ENCODE assay signal across 7 cellular contexts in genomic region chr2:3492475-3492787, GRCh38. TPM values are rescaled to one million over a fixed set of nuclear protein-coding genes. Genes with fewer than 3 reads are reported as not detected.
DNase-seq lines count a peak whose midpoint lies in the region; ATAC-seq, FAIRE-seq and TF ChIP-seq lines count a peak whose summit lies in the region.
"Not testable (repeated sequence)": the region's sequence is repeated elsewhere in the genome, so short reads cannot be mapped to it uniquely, and the experiment has no call there.

No MANE protein-coding gene starts in this region.

- not testable (repeated sequence) for H3K4me3 Mint-ChIP-seq in astrocyte (ENCODE audit: unreplicated experiment)

- H3K36me3 Mint-ChIP-seq in astrocyte (ENCODE audit: low read depth, unreplicated experiment), result not testable (repeated sequence)

- not testable (repeated sequence) for H3K9me3 Mint-ChIP-seq in astrocyte (ENCODE audit: unreplicated experiment)

- not testable (repeated sequence) for H2AFZ ChIP-seq in ACC112 (ENCODE audit: low read length, unreplicated experiment); astrocyte (ENCODE audit: low read depth, low read length); osteoblast (ENCODE audit: low read length)

- CTCF ChIA-PET in RWPE1 (lab: Yijun Ruan, JAX), result not testable (repeated sequence)

- WGBS in aorta, 2 donors, result 48 to 56% methylated on average over 12 of the region's 12 CpGs

- FAIRE-seq in astrocyte (lab: Jason Lieb, UNC), result not testable (repeated sequence)

- H3K4me2 ChIP-seq in astrocyte (ENCODE audit: low read length), result peak overlapping the region; percentile 58
- peak overlapping the region; percentile 83 for H3K4me2 ChIP-seq in osteoblast (ENCODE audit: insufficient read depth, low read length)

- H3K27ac ChIP-seq in ACC112 (ENCODE audit: low read depth, low read length), result peak overlapping the region; percentile 98
- peak overlapping the region; percentile 65 for H3K27ac ChIP-seq in RWPE1
- peak overlapping the region; percentile 49 for H3K27ac ChIP-seq in astrocyte (ENCODE audit: low read depth, low read length)
- peak overlapping the region; percentile 89 for H3K27ac ChIP-seq in osteoblast (ENCODE audit: low read depth, low read length)
- H3K27ac ChIP-seq in thoracic aorta, result peak overlapping the region; percentile 87 to 96
- peak overlapping the region; percentile 4 to 91 for H3K27ac ChIP-seq in aorta (ENCODE audit: low read depth in 1 of 2, low read length in 2 of 2)

- POLR2A ChIA-PET in RWPE1 (lab: Yijun Ruan, JAX; ENCODE audit: low non-redundant PET), result not testable (repeated sequence)

- not testable (repeated sequence) for H3K9me3 ChIP-seq in astrocyte (ENCODE audit: insufficient read depth, low read depth, low read length); osteoblast (ENCODE audit: low read depth, low read length); thoracic aorta; aorta (ENCODE audit: control insufficient read depth, low read length)

- not testable (repeated sequence) for H3K27me3 ChIP-seq in ACC112 (ENCODE audit: insufficient read depth, low read length); astrocyte (ENCODE audit: insufficient read depth, low read length); osteoblast (ENCODE audit: insufficient read depth, low read length); thoracic aorta (replicated peaks; ENCODE audit: insufficient read depth); aorta (ENCODE audit: control insufficient read depth in 1 of 2, insufficient read depth in 2 of 2, low read length in 1 of 2)

- not testable (repeated sequence) for H4K20me1 ChIP-seq in astrocyte (ENCODE audit: insufficient read depth, low read length); osteoblast (ENCODE audit: insufficient read depth, low read length)

- not testable (repeated sequence) for H3K79me2 ChIP-seq in ACC112 (ENCODE audit: control insufficient read depth, insufficient read depth, low read length, unreplicated experiment); astrocyte (ENCODE audit: insufficient read depth, low read length); osteoblast (ENCODE audit: insufficient read depth, low read length)

- peaks cover 20% of the 10 kb centered on the region for H3K4me1 ChIP-seq in ACC112 (ENCODE audit: control insufficient read depth, insufficient read depth, low read length, unreplicated experiment)
- peaks cover 11% of the 10 kb centered on the region for H3K4me1 ChIP-seq in astrocyte (ENCODE audit: insufficient read depth, low read length)
- peaks cover 17% of the 10 kb centered on the region for H3K4me1 ChIP-seq in osteoblast (ENCODE audit: insufficient read depth, low read length)
- H3K4me1 ChIP-seq in thoracic aorta (ENCODE audit: control insufficient read depth in 1 of 2, low read depth in 2 of 2), result peaks cover 8 to 42% of the 10 kb centered on the region in 2 donors
- H3K4me1 ChIP-seq in aorta (ENCODE audit: control insufficient read depth in 1 of 2, insufficient read depth in 2 of 2, low read length in 2 of 2), result not testable (repeated sequence)

- DNase-seq in RWPE1 (ENCODE audit: low spot score); astrocyte (ENCODE audit: low read depth); osteoblast (ENCODE audit: insufficient read length, low spot score, missing footprints); thoracic aorta (ENCODE audit: low spot score); aorta: not testable (repeated sequence)
- DNase-seq in cardiac septum (ENCODE audit: low spot score), result peak; percentile 57

- peaks cover 11% of the 10 kb centered on the region for H3K4me1 Mint-ChIP-seq in astrocyte (ENCODE audit: low read depth, unreplicated experiment)

- H3K4me3 ChIP-seq in ACC112 (ENCODE audit: low read depth, low read length); astrocyte (ENCODE audit: insufficient read depth, low read depth, low read length); aorta (ENCODE audit: low read length in 2 of 2): not testable (repeated sequence)
- peak overlapping the region; percentile 60 for H3K4me3 ChIP-seq in osteoblast (ENCODE audit: insufficient read depth, low read length)
- peak overlapping the region; percentile 65 for H3K4me3 ChIP-seq in thoracic aorta

- ATAC-seq in thoracic aorta (ENCODE audit: insufficient number of reproducible peaks, low FRiP score, low read depth); aorta (ENCODE audit: low FRiP score): not testable (repeated sequence)

- H3K9ac ChIP-seq in astrocyte (ENCODE audit: low read length), result peak overlapping the region; percentile 29

- H3K27ac Mint-ChIP-seq in astrocyte (ENCODE audit: unreplicated experiment), result not testable (repeated sequence)

- not testable (repeated sequence) for TF ChIP-seq CTCF in RWPE1 (conservative IDR thresholded peaks at IDR 0.05; ENCODE audit: low read depth); astrocyte (IDR thresholded peaks at IDR 0.05; ENCODE audit: insufficient read depth, low read depth, low read length); osteoblast (IDR thresholded peaks at IDR 0.05; ENCODE audit: extremely low read depth, low read depth, low read length); thoracic aorta (IDR thresholded peaks at IDR 0.05)

- intact Hi-C loops in cardiac septum (cut with DNase I), result not testable (repeated sequence)
- intact Hi-C loops in aorta (cut with DNase I), result loop anchor here in 1 of 2 donors (5.0 kb wide), 1 partner anchor 45 kb away; no protein-coding TSS in a partner anchor

- not testable (repeated sequence) for H3K36me3 ChIP-seq in ACC112 (ENCODE audit: insufficient read depth, low read length); astrocyte (ENCODE audit: insufficient read depth, low read length); aorta (ENCODE audit: control insufficient read depth in 1 of 2, insufficient read depth in 2 of 2, low read length in 1 of 2)
- H3K36me3 ChIP-seq in osteoblast (ENCODE audit: insufficient read depth, low read length) (peaks cover 15% of the 10 kb centered on the region), thoracic aorta (peaks cover 21% of the 10 kb centered on the region)

- H3K27me3 Mint-ChIP-seq in astrocyte (ENCODE audit: low read depth, unreplicated experiment), result not testable (repeated sequence)

RNA-seq across cellular contexts. Expression of gene ADI1, which starts 26.9 kb away (rescaled TPM):
- total RNA-seq in astrocyte, result 29.4 and 41.6 TPM in 2 replicates
- total RNA-seq in cardiac septum, result 135 TPM
- 51.3 and 55.4 TPM in 2 replicates for total RNA-seq in osteoblast
- 100 to 1,000 TPM; 120 to 126 TPM for total RNA-seq in thoracic aorta
- total RNA-seq in aorta, result 10 to 100 TPM; 63.7 to 70.7 TPM
- 100 to 1,000 TPM; 158 to 206 TPM for polyA plus RNA-seq in aorta

Comparison
In these comparisons a context has a peak if more than half of its experiments do, and no peak if none do; other contexts are left out.
1. H3K27ac ChIP-seq: peak in every context shown above with its lines; median percentile 98 in ACC112; 92 in thoracic aorta; 89 in osteoblast; 65 in RWPE1; 49 in astrocyte; 48 in aorta.